8 cellular contexts compared by ENCODE assay signal in genomic region chr3:43692085-43692484, GRCh38. TPM values are rescaled to one million over a fixed set of nuclear protein-coding genes. Genes with fewer than 3 reads are reported as not detected.
DNase-seq lines count a peak whose midpoint lies in the region; ATAC-seq, FAIRE-seq and TF ChIP-seq lines count a peak whose summit lies in the region.

No MANE protein-coding gene starts in this region.

- peaks cover 49% of the 10 kb centered on the region for H3K4me1 Mint-ChIP-seq in activated T-cell treated with anti-CD3 and anti-CD28 coated beads, Interleukin-2, amount 50 U/mL, for 72 hours (ENCODE audit: low read depth)
- peaks cover 49% of the 10 kb centered on the region for H3K4me1 Mint-ChIP-seq in activated T-helper 1 cell treated with anti-CD3 and anti-CD28 coated beads, Interleukin-12 subunit alpha, Interleukin-12 subunit beta, Interleukin-2, Interleukin-4 antibody, amounts not matched to agents 30 ng/mL and 10 ng/mL and 1 ng/mL, durations not matched to agents 14 hours and 24 hours and 36 hours (ENCODE audit: low read depth)

- H3K27ac ChIP-seq in keratinocyte (ENCODE audit: control insufficient read depth, insufficient read depth, low read length) (peak overlapping the region; percentile 75), thymus (ENCODE audit: low read depth) (no peak overlapping the region)

- H3K27me3 ChIP-seq in keratinocyte (ENCODE audit: control insufficient read depth, extremely low read depth, insufficient read depth, low read length) (no peaks in the 10 kb centered on the region), thymus (ENCODE audit: control insufficient read depth, insufficient read depth) (no peaks in the 10 kb centered on the region)

- H3K9me3 ChIP-seq in keratinocyte (ENCODE audit: control insufficient read depth, low read depth, low read length) = no peaks in the 10 kb centered on the region
- H3K9me3 ChIP-seq in thymus (ENCODE audit: control insufficient read depth) = no peaks in the 10 kb centered on the region

- peak overlapping the region in 2 of 3 experiments; percentile 77 to 87 for H3K4me3 ChIP-seq in keratinocyte (ENCODE audit: control insufficient read depth in 2 of 3, extremely low read depth in 1 of 3, insufficient read depth in 2 of 3, low read depth in 1 of 3, low read length in 3 of 3)
- H3K4me3 ChIP-seq in thymus (ENCODE audit: low read length) = peak overlapping the region; percentile 88

- peak overlapping the region; percentile 80 for H3K9ac ChIP-seq in keratinocyte (ENCODE audit: control insufficient read depth, extremely low read depth, insufficient read depth, low read length)

- peak overlapping the region; percentile 95 for H3K27ac Mint-ChIP-seq in activated T-cell treated with anti-CD3 and anti-CD28 coated beads, Interleukin-2, amount 50 U/mL, for 72 hours
- peak overlapping the region; percentile 13 for H3K27ac Mint-ChIP-seq in activated T-helper 1 cell treated with anti-CD3 and anti-CD28 coated beads, Interleukin-12 subunit alpha, Interleukin-12 subunit beta, Interleukin-2, Interleukin-4 antibody, amounts not matched to agents 30 ng/mL and 10 ng/mL and 1 ng/mL, durations not matched to agents 14 hours and 24 hours and 36 hours

- no peaks in the 10 kb centered on the region for H3K9me1 ChIP-seq in keratinocyte (ENCODE audit: control insufficient read depth, extremely low read depth, insufficient read depth, low read length)

- no peak for FAIRE-seq in keratinocyte (lab: Jason Lieb, UNC)

- peaks cover 27% of the 10 kb centered on the region for H3K79me2 ChIP-seq in keratinocyte (ENCODE audit: control insufficient read depth, insufficient read depth, low read length)

- no peak overlapping the region for H2AFZ ChIP-seq in keratinocyte (ENCODE audit: control insufficient read depth, low read length)

- 83% methylated on average over 7 of the region's 7 CpGs for WGBS in thymus

- peaks cover 2 to 3% of the 10 kb centered on the region in 2 donors for H3K36me3 Mint-ChIP-seq in activated T-cell treated with anti-CD3 and anti-CD28 coated beads, Interleukin-2, amount 50 U/mL, for 72 hours (ENCODE audit: insufficient read depth in 2 of 2)
- peaks cover 5% of the 10 kb centered on the region for H3K36me3 Mint-ChIP-seq in activated T-helper 1 cell treated with anti-CD3 and anti-CD28 coated beads, Interleukin-12 subunit alpha, Interleukin-12 subunit beta, Interleukin-2, Interleukin-4 antibody, amounts not matched to agents 30 ng/mL and 10 ng/mL and 1 ng/mL, durations not matched to agents 14 hours and 24 hours and 36 hours (ENCODE audit: low read depth)

- peak overlapping the region; percentile 94 for H3K4me2 ChIP-seq in keratinocyte (ENCODE audit: control insufficient read depth, extremely low read depth, insufficient read depth, low read depth, low read length)

- DNase-seq in activated T-cell treated with anti-CD3 and anti-CD28 coated beads, Interleukin-2, amount 50 U/mL, for 72 hours = no peak
- DNase-seq in activated T-cell treated with anti-CD3 and anti-CD28 coated beads for 4 hours = no peak
- no peak for DNase-seq in activated T-helper 1 cell treated with anti-CD3 and anti-CD28 coated beads, Interleukin-12 subunit alpha, Interleukin-12 subunit beta, Interleukin-2, Interleukin-4 antibody, amounts not matched to agents 30 ng/mL and 10 ng/mL and 1 ng/mL, durations not matched to agents 14 hours and 24 hours and 36 hours (ENCODE audit: low spot score)
- DNase-seq in keratinocyte (ENCODE audit: low read depth, low spot score) = no peak
- no peak for DNase-seq in SHP77 (lab: John Stamatoyannopoulos, UW)
- DNase-seq in amniotic stem cell (lab: John Stamatoyannopoulos, UW) = no peak
- DNase-seq in NK-92 (lab: John Stamatoyannopoulos, UW; ENCODE audit: unreplicated experiment) = no peak

- no peak for ATAC-seq in activated T-cell treated with anti-CD3 and anti-CD28 coated beads, Interleukin-2, amount 50 U/mL, for 72 hours (replicated peaks in 1 of 2)

- intact Hi-C loops in activated T-helper 1 cell treated with anti-CD3 and anti-CD28 coated beads, Interleukin-12 subunit alpha, Interleukin-12 subunit beta, Interleukin-2, Interleukin-4 antibody, amounts not matched to agents 30 ng/mL and 10 ng/mL and 1 ng/mL, durations not matched to agents 14 hours and 24 hours and 36 hours (cut with micrococcal nuclease) = loop anchor here (5.0 to 10.0 kb wide), 7 partner anchors 300 to 1173 kb away; partner anchors contain the start of genes KIAA1143, KIF15, POMGNT2 and TMEM42

- no peak for TF ChIP-seq CTCF in keratinocyte (optimal IDR thresholded peaks at IDR 0.05 in 1 of 3, IDR thresholded peaks at IDR 0.05 in 1 of 3, conservative IDR thresholded peaks at IDR 0.05 in 1 of 3; ENCODE audit: extremely low read depth in 1 of 3, insufficient read depth in 2 of 3, low read length in 3 of 3)

- H3K4me1 ChIP-seq in keratinocyte (ENCODE audit: control insufficient read depth, extremely low read depth, insufficient read depth, low read length) (peaks cover 37% of the 10 kb centered on the region), thymus (ENCODE audit: control insufficient read depth, insufficient read depth, low read length) (peaks cover 13% of the 10 kb centered on the region)

- H4K20me1 ChIP-seq in keratinocyte (ENCODE audit: control insufficient read depth, extremely low read depth, insufficient read depth, low read length) = no peaks in the 10 kb centered on the region

- peaks cover 10% of the 10 kb centered on the region for H3K27me3 Mint-ChIP-seq in activated T-cell treated with anti-CD3 and anti-CD28 coated beads, Interleukin-2, amount 50 U/mL, for 72 hours (ENCODE audit: low read depth)
- H3K27me3 Mint-ChIP-seq in activated T-helper 1 cell treated with anti-CD3 and anti-CD28 coated beads, Interleukin-12 subunit alpha, Interleukin-12 subunit beta, Interleukin-2, Interleukin-4 antibody, amounts not matched to agents 30 ng/mL and 10 ng/mL and 1 ng/mL, durations not matched to agents 14 hours and 24 hours and 36 hours (ENCODE audit: insufficient read depth) = peaks cover 2% of the 10 kb centered on the region

- H3K36me3 ChIP-seq in keratinocyte (ENCODE audit: control insufficient read depth in 2 of 2, extremely low read depth in 1 of 2, insufficient read depth in 2 of 2, low read length in 2 of 2) (no peaks in the 10 kb centered on the region), thymus (ENCODE audit: control insufficient read depth, insufficient read depth) (no peaks in the 10 kb centered on the region)

- no peaks in the 10 kb centered on the region for H3K9me3 Mint-ChIP-seq in activated T-cell treated with anti-CD3 and anti-CD28 coated beads, Interleukin-2, amount 50 U/mL, for 72 hours
- H3K9me3 Mint-ChIP-seq in activated T-helper 1 cell treated with anti-CD3 and anti-CD28 coated beads, Interleukin-12 subunit alpha, Interleukin-12 subunit beta, Interleukin-2, Interleukin-4 antibody, amounts not matched to agents 30 ng/mL and 10 ng/mL and 1 ng/mL, durations not matched to agents 14 hours and 24 hours and 36 hours = no peaks in the 10 kb centered on the region

- peak overlapping the region; percentile 87 to 99 for H3K4me3 Mint-ChIP-seq in activated T-cell treated with anti-CD3 and anti-CD28 coated beads, Interleukin-2, amount 50 U/mL, for 72 hours
- H3K4me3 Mint-ChIP-seq in activated T-helper 1 cell treated with anti-CD3 and anti-CD28 coated beads, Interleukin-12 subunit alpha, Interleukin-12 subunit beta, Interleukin-2, Interleukin-4 antibody, amounts not matched to agents 30 ng/mL and 10 ng/mL and 1 ng/mL, durations not matched to agents 14 hours and 24 hours and 36 hours = peak overlapping the region; percentile 92

- dilution Hi-C loops in keratinocyte (cut with MboI; ENCODE audit: extremely low pct_ligation_motif_present, low sequenced_read_pairs) = no loop called here

RNA-seq across cellular contexts. Expression of gene ABHD5, which starts 1.3 kb away (rescaled TPM):
- total RNA-seq in activated T-cell treated with anti-CD3 and anti-CD28 coated beads, Interleukin-2, amount 50 U/mL, for 72 hours = 10 to 100 TPM; 18.9 to 19.8 TPM
- 20.2 and 20.4 TPM in 2 replicates for total RNA-seq in activated T-helper 1 cell treated with anti-CD3 and anti-CD28 coated beads, Interleukin-12 subunit alpha, Interleukin-12 subunit beta, Interleukin-2, Interleukin-4 antibody, amounts not matched to agents 30 ng/mL and 10 ng/mL and 1 ng/mL, durations not matched to agents 14 hours and 24 hours and 36 hours
- polyA plus RNA-seq in keratinocyte (22.7 to 26.8 TPM (median 22.8 TPM) in 3 replicates), thymus (17.9 TPM)
- polyA plus RNA-seq in keratinocyte (2011; ENCODE audit: low read depth) = 37.3 TPM
- polyA plus RNA-seq in keratinocyte (2011; cell fraction: cytosol; rRNA removed) = 13.1 and 28.1 TPM in 2 replicates
- 14.3 and 19.7 TPM in 2 replicates for polyA plus RNA-seq in keratinocyte (2011; cell fraction: nucleus; rRNA removed)
- 16.3 and 57.4 TPM in 2 replicates for polyA plus RNA-seq in keratinocyte (2012; ENCODE audit: low replicate concordance)
- polyA minus RNA-seq in keratinocyte = 11.1 to 23.9 TPM (median 22.1 TPM) in 3 replicates
- polyA minus RNA-seq in keratinocyte (2011; cell fraction: cytosol; rRNA and poly(A)+ RNA removed) = 19.8 TPM
- polyA minus RNA-seq in keratinocyte (2011; cell fraction: nucleus; rRNA and poly(A)+ RNA removed) = 7.1 and 13.7 TPM in 2 replicates
